In the genomic region with DNA sequence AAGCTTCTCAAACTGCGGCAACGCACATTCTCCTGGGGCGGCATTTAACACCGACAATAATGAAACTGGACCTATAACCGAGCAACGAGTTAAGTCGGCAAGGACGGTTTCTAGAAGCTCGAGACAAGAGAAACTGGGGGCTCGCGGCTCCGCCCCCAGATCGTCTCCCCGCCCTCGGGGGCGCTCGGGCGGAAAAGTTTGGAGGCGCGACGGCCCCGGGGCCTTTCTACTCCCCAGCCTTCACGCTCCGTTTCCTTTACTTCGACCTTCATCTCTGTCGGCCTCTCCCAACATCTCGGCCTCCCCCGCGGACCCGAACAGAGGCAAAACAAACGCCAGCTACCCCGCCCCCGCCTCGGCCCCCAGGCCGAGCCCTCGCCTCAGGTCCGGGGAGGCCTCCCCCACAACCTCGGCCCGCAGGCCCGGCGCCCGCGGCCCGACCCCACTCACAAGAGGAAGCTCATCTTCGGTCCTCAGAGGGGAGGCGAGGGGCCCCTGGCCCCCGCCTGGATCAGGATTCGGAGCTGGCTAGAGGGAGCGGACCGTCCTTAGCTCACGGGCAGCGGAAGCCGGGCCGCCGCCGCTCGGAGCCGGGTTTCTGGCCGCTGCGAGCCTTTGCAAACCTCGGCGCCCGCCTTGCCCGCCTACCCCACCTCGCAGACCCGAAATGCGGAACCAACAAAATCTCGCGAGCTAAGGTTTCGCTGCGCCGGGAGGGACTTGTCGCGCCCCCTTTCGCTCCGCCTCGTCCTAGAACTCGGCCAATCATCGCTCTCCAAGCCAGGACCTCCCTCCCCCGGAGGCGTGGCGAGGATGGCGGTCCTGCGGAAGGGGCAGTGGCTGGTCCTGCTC, we compare ENCODE assay signal across 8 cellular contexts. TPM values are rescaled to one million over a fixed set of nuclear protein-coding genes. Genes with fewer than 3 reads are reported as not detected.
DNase-seq lines count a peak whose midpoint lies in the region; ATAC-seq and TF ChIP-seq lines count a peak whose summit lies in the region.

A gene (minus strand): TSS at position 669 of the 852 bp plus-strand sequence. CDS start 205 bp downstream, at position 464.

- ATAC-seq in stimulated activated naive CD8-positive, alpha-beta T cell treated with anti-CD3 and anti-CD28 coated beads, Interleukin-15, amount 100 ng/mL, for 72 hours, result peak; percentile 93

- H3K4me1 ChIP-seq in ES-I3 (ENCODE audit: insufficient read depth, low read length) (peaks cover 3% of the 10 kb centered on the region; the same call in 1 of the 2 replicates), HAP-1 (peaks cover 12% of the 10 kb centered on the region; the same call in 1 of the 2 replicates), MM.1S (ENCODE audit: low read length) (peaks cover 13% of the 10 kb centered on the region)

- no peaks in the 10 kb centered on the region for H3K9me3 ChIP-seq in ES-I3 (ENCODE audit: control insufficient read depth, insufficient read depth, low read length)
- H3K9me3 ChIP-seq in HAP-1, result peaks cover 11% of the 10 kb centered on the region
- H3K9me3 ChIP-seq in MM.1S (replicated peaks; ENCODE audit: insufficient read depth, low read length), result no peaks in the 10 kb centered on the region

- H2AFZ ChIP-seq in MM.1S (ENCODE audit: low read length), result peak within 1 kb of the TSS; percentile 67

- H3K9me2 ChIP-seq in MM.1S (replicated peaks; ENCODE audit: insufficient read depth, low read length), result no peaks in the 10 kb centered on the region

- peak within 1 kb of the TSS; percentile 78 for H3K4me2 ChIP-seq in MM.1S (ENCODE audit: low read depth, low read length)

- H3K4me1 Mint-ChIP-seq in nephron progenitor cell, result peaks cover 17% of the 10 kb centered on the region
- H3K4me1 Mint-ChIP-seq in stimulated activated naive CD8-positive, alpha-beta T cell treated with anti-CD3 and anti-CD28 coated beads, Interleukin-15, amount 100 ng/mL, for 72 hours, result peaks cover 48% of the 10 kb centered on the region

- no peak for TF ChIP-seq CTCF in MM.1S (IDR thresholded peaks at IDR 0.05; ENCODE audit: low read length)
- no peak for TF ChIP-seq CTCF in fibroblast of the aortic adventitia (IDR thresholded peaks at IDR 0.05; ENCODE audit: insufficient read depth, low read length)
- TF ChIP-seq CTCF in nephron progenitor cell (IDR thresholded peaks at IDR 0.05), result no peak

- peaks cover 33% of the 10 kb centered on the region for H3K36me3 Mint-ChIP-seq in nephron progenitor cell (ENCODE audit: low read depth)

- peaks cover 42% of the 10 kb centered on the region for H3F3A ChIP-seq in MM.1S (ENCODE audit: insufficient read depth, low read length)

- H3K27ac Mint-ChIP-seq in nephron progenitor cell, result peak within 1 kb of the TSS; percentile 98
- peak within 1 kb of the TSS; percentile 94 to 98 for H3K27ac Mint-ChIP-seq in stimulated activated naive CD8-positive, alpha-beta T cell treated with anti-CD3 and anti-CD28 coated beads, Interleukin-15, amount 100 ng/mL, for 72 hours

- H3K27me3 Mint-ChIP-seq in nephron progenitor cell (ENCODE audit: low read depth, poor library complexity), result no peaks in the 10 kb centered on the region
- no peaks in the 10 kb centered on the region for H3K27me3 Mint-ChIP-seq in stimulated activated naive CD8-positive, alpha-beta T cell treated with anti-CD3 and anti-CD28 coated beads, Interleukin-15, amount 100 ng/mL, for 72 hours

- H3K79me2 ChIP-seq in MM.1S (ENCODE audit: low read length), result peaks cover 50% of the 10 kb centered on the region

- peak; percentile 98 to 99 for DNase-seq in HAP-1 (ENCODE audit: low spot score in 2 of 2)
- DNase-seq in MM.1S, result peak; percentile 99
- peak; percentile 98 for DNase-seq in SIG-M5 (lab: John Stamatoyannopoulos, UW)
- peak; percentile 82 for DNase-seq in activated gamma-delta T cell (lab: John Stamatoyannopoulos, UW)
- DNase-seq in fibroblast of the aortic adventitia (ENCODE audit: low read depth), result peak; percentile 98
- peak; percentile 97 for DNase-seq in nephron progenitor cell
- peak; percentile 97 to 98 for DNase-seq in stimulated activated naive CD8-positive, alpha-beta T cell treated with anti-CD3 and anti-CD28 coated beads, Interleukin-15, amount 100 ng/mL, for 72 hours

- peak within 1 kb of the TSS; percentile 72 for H3K9ac ChIP-seq in ES-I3 (ENCODE audit: low read depth, low read length)
- peak within 1 kb of the TSS; percentile 92 for H3K9ac ChIP-seq in MM.1S (ENCODE audit: low read length)

- peak within 1 kb of the TSS; percentile 91 for H3K27ac ChIP-seq in MM.1S (ENCODE audit: low read length)

- H4K20me1 ChIP-seq in MM.1S (ENCODE audit: insufficient read depth, low read length), result peaks cover 28% of the 10 kb centered on the region

- H3K27me3 ChIP-seq in HAP-1 (ENCODE audit: low read depth) (no peaks in the 10 kb centered on the region), MM.1S (replicated peaks; ENCODE audit: insufficient read depth, low read length) (no peaks in the 10 kb centered on the region)

- in situ Hi-C loops in HAP-1 (cut with MboI; ENCODE audit: low sequenced_read_pairs), result no loop called here

- peaks cover 36% of the 10 kb centered on the region for H3K9me3 Mint-ChIP-seq in nephron progenitor cell
- H3K9me3 Mint-ChIP-seq in stimulated activated naive CD8-positive, alpha-beta T cell treated with anti-CD3 and anti-CD28 coated beads, Interleukin-15, amount 100 ng/mL, for 72 hours, result peaks cover 0 to 4% of the 10 kb centered on the region in 2 donors

- no peaks in the 10 kb centered on the region; the same call in 1 of the 2 replicates for H3K36me3 ChIP-seq in ES-I3 (ENCODE audit: insufficient read depth, low read length)
- H3K36me3 ChIP-seq in HAP-1 (replicated peaks), result peaks cover 9% of the 10 kb centered on the region
- H3K36me3 ChIP-seq in MM.1S (replicated peaks; ENCODE audit: insufficient read depth, low read length), result no peaks in the 10 kb centered on the region; the same call in 1 of the 2 replicates

- H3K4me3 Mint-ChIP-seq in nephron progenitor cell, result peak within 1 kb of the TSS; percentile 93
- H3K4me3 Mint-ChIP-seq in stimulated activated naive CD8-positive, alpha-beta T cell treated with anti-CD3 and anti-CD28 coated beads, Interleukin-15, amount 100 ng/mL, for 72 hours, result peak within 1 kb of the TSS; percentile 88 to 90

- H3K4me3 ChIP-seq in HAP-1 (peak within 1 kb of the TSS; percentile 97), MM.1S (ENCODE audit: low read length) (peak within 1 kb of the TSS; percentile 85), fibroblast of the aortic adventitia (ENCODE audit: low read depth, low read length) (peak within 1 kb of the TSS; percentile 69)

RNA-seq across cellular contexts. Expression of the gene that starts here (rescaled TPM):
- total RNA-seq in fibroblast of the aortic adventitia (ENCODE audit: low replicate concordance), result 159 and 164 TPM in 2 replicates

Comparison
In these comparisons a context has a peak if more than half of its experiments do, and no peak if none do; other contexts are left out.
1. Peak in every context shown above with its lines: DNase-seq, ATAC-seq, H3K4me3 ChIP-seq and H3K27ac ChIP-seq.